8 cellular contexts compared by ENCODE assay signal in genomic region chr19:38853214-38853613, GRCh38. TPM values are rescaled to one million over a fixed set of nuclear protein-coding genes. Genes with fewer than 3 reads are reported as not detected.
DNase-seq lines count a peak whose midpoint lies in the region; ATAC-seq and TF ChIP-seq lines count a peak whose summit lies in the region.
"Had no signal": no experiment of that assay in that cellular context is flagged by ENCODE, and none has a peak within 500 bp of the region (broad histone marks: within the 10 kb centered on the region; RNA-seq: fewer than 3 reads in every experiment).

No MANE protein-coding gene starts in this region.

- H3K9ac ChIP-seq in GM23248 (peak overlapping the region; percentile 96), fibroblast of lung (ENCODE audit: insufficient read depth, low read length) (no peak overlapping the region), skeletal muscle tissue (ENCODE audit: low read depth in 1 of 3, low read length in 3 of 3) (peak overlapping the region in 2 of 3 donors; percentile 83 to 91)

- peaks cover 9% of the 10 kb centered on the region for H3K79me2 ChIP-seq in GM23248 (ENCODE audit: insufficient read depth)
- peaks cover 9% of the 10 kb centered on the region for H3K79me2 ChIP-seq in fibroblast of lung (ENCODE audit: control insufficient read depth, insufficient read depth, low read length)

- H3K4me2 ChIP-seq in GM23248 (ENCODE audit: unreplicated experiment) (peak overlapping the region; percentile 75), fibroblast of lung (ENCODE audit: extremely low read depth, insufficient read depth, low read length) (peak overlapping the region; percentile 38)

- H4K20me1 ChIP-seq in GM23248 (ENCODE audit: insufficient read depth), result no peaks in the 10 kb centered on the region
- H4K20me1 ChIP-seq in fibroblast of lung (ENCODE audit: control insufficient read depth, extremely low read depth, insufficient read depth, low read length), result no peaks in the 10 kb centered on the region

- in situ Hi-C loops in GM23248 (cut with MboI), result no loop called here

- ATAC-seq in RWPE2 (ENCODE audit: low read depth) (no peak), left lobe of liver (no peak)

- H3F3A ChIP-seq in GM23248 (ENCODE audit: insufficient read depth), result peaks cover 19% of the 10 kb centered on the region

- H3K27me3 ChIP-seq in GM23248 (replicated peaks; ENCODE audit: insufficient read depth), result no peaks in the 10 kb centered on the region
- H3K27me3 ChIP-seq in RWPE2 (ENCODE audit: insufficient read depth, poor library complexity, severe bottlenecking), result no peaks in the 10 kb centered on the region
- no peaks in the 10 kb centered on the region for H3K27me3 ChIP-seq in fibroblast of lung (ENCODE audit: control insufficient read depth, insufficient read depth, low read length)
- no peaks in the 10 kb centered on the region for H3K27me3 ChIP-seq in skeletal muscle tissue (ENCODE audit: control insufficient read depth in 3 of 3, insufficient read depth in 3 of 3, low read length in 3 of 3)

- TF ChIP-seq CTCF in RWPE2 (IDR thresholded peaks at IDR 0.05; ENCODE audit: poor library complexity, severe bottlenecking), result no peak
- TF ChIP-seq CTCF in fibroblast of lung (conservative IDR thresholded peaks at IDR 0.05 in 1 of 2, IDR thresholded peaks at IDR 0.05 in 1 of 2; ENCODE audit: low read depth in 1 of 2, low read length in 2 of 2), result no peak

- H3K9me2 ChIP-seq in GM23248 (ENCODE audit: insufficient read depth), result no peaks in the 10 kb centered on the region

- peaks cover 6% of the 10 kb centered on the region; the same call in 1 of the 2 replicates for H3K4me1 ChIP-seq in GM23248 (ENCODE audit: insufficient read depth)
- H3K4me1 ChIP-seq in RWPE2 (ENCODE audit: insufficient read depth, poor library complexity, severe bottlenecking), result peaks cover 6% of the 10 kb centered on the region
- peaks cover 9% of the 10 kb centered on the region for H3K4me1 ChIP-seq in fibroblast of lung (ENCODE audit: control insufficient read depth, extremely low read depth, insufficient read depth, low read length)
- H3K4me1 ChIP-seq in skeletal muscle tissue (ENCODE audit: control insufficient read depth in 3 of 3, insufficient read depth in 3 of 3, low read length in 3 of 3), result peaks cover 27 to 28% (median 27%) of the 10 kb centered on the region in 3 donors

- H3K4me3 ChIP-seq in GM23248 (peak overlapping the region; percentile 82), RWPE2 (ENCODE audit: severe bottlenecking) (peak overlapping the region; percentile 86), fibroblast of lung (replicated peaks in 1 of 4; ENCODE audit: control extremely low read depth in 1 of 4, insufficient read depth in 1 of 4, low read depth in 3 of 4, low read length in 4 of 4) (peak overlapping the region in 3 of 4 experiments; percentile 66 to 87 (median 82)), skeletal muscle tissue (ENCODE audit: low read length in 3 of 3) (peak overlapping the region; percentile 90 to 94 (median 92))

- H3K27ac ChIP-seq in GM23248 (peak overlapping the region; percentile 95), RWPE2 (ENCODE audit: poor library complexity, severe bottlenecking) (peak overlapping the region; percentile 93), fibroblast of lung (ENCODE audit: insufficient read depth, low read length) (peak overlapping the region; percentile 91), skeletal muscle tissue (ENCODE audit: low read depth, low read length) (peak overlapping the region; percentile 99)

- DNase-seq in GM23248 (no peak), RWPE2 (ENCODE audit: low spot score) (no peak), fibroblast of lung (ENCODE audit: low read depth in 2 of 2) (no peak), GM19238 (ENCODE audit: insufficient read length, low spot score) (no peak), NCI-H2081 (lab: John Stamatoyannopoulos, UW) (no peak), left lobe of liver (ENCODE audit: low spot score) (no peak)
- DNase-seq: effector CD8-positive, alpha-beta T cell had no signal

- peak overlapping the region; percentile 86 for H2AFZ ChIP-seq in GM23248
- peak overlapping the region; percentile 74 for H2AFZ ChIP-seq in fibroblast of lung (ENCODE audit: low read length)

- H3K9me3 ChIP-seq in GM23248 (ENCODE audit: low read depth) (no peaks in the 10 kb centered on the region), RWPE2 (ENCODE audit: severe bottlenecking) (no peaks in the 10 kb centered on the region), fibroblast of lung (ENCODE audit: control insufficient read depth, insufficient read depth, low read depth, low read length) (no peaks in the 10 kb centered on the region), skeletal muscle tissue (ENCODE audit: control insufficient read depth in 3 of 3, low read length in 3 of 3) (no peaks in the 10 kb centered on the region)

- 84 to 88% methylated on average over 17 of the region's 17 CpGs for WGBS in GM23248 (ENCODE audit: low coverage in 1 of 2, low lambda C conversion rate in 2 of 2, missing lambda C conversion rate in 2 of 2), 2 experiments

- H3K36me3 ChIP-seq in GM23248 (ENCODE audit: low read depth) (no peaks in the 10 kb centered on the region; the same call in 1 of the 2 replicates), RWPE2 (ENCODE audit: low read depth) (peaks cover 9% of the 10 kb centered on the region), fibroblast of lung (ENCODE audit: control insufficient read depth, insufficient read depth, low read length) (no peaks in the 10 kb centered on the region), skeletal muscle tissue (ENCODE audit: control insufficient read depth in 3 of 3, insufficient read depth in 3 of 3, low read length in 3 of 3) (peaks cover 0 to 8% (median 0%) of the 10 kb centered on the region in 3 donors)

RNA-seq across cellular contexts. Expression of gene HNRNPL, which starts 3.4 kb away (rescaled TPM):
- total RNA-seq in GM23248 (2014; rRNA removed; shearing (Covaris generic)), result 208 and 245 TPM in 2 replicates
- 123 and 126 TPM in 2 replicates for polyA plus RNA-seq in GM23248 (2016; fragmentation: Nextera tagmentation; extraction: Ambion mirVana)
- 144 and 184 TPM in 2 replicates for total RNA-seq in fibroblast of lung
- 189 and 275 TPM in 2 replicates for polyA plus RNA-seq in fibroblast of lung
- polyA plus RNA-seq in fibroblast of lung (2012), result 309 and 382 TPM in 2 replicates
- polyA minus RNA-seq in fibroblast of lung (ENCODE audit: low replicate concordance), result 386 and 558 TPM in 2 replicates
- 195 TPM for total RNA-seq in skeletal muscle tissue
- 93.1 TPM for total RNA-seq in left lobe of liver

RNA-seq across cellular contexts. Expression of gene ECH1, which starts 21.6 kb away (rescaled TPM):
- total RNA-seq in GM23248 (2014; rRNA removed; shearing (Covaris generic)), result 29.7 and 31.6 TPM in 2 replicates
- 106 and 107 TPM in 2 replicates for polyA plus RNA-seq in GM23248 (2016; fragmentation: Nextera tagmentation; extraction: Ambion mirVana)
- 41.1 and 46.4 TPM in 2 replicates for total RNA-seq in fibroblast of lung
- 37.8 and 40.0 TPM in 2 replicates for polyA plus RNA-seq in fibroblast of lung
- polyA plus RNA-seq in fibroblast of lung (2012), result 50.7 and 65.7 TPM in 2 replicates
- 36.2 and 177 TPM in 2 replicates for polyA minus RNA-seq in fibroblast of lung (ENCODE audit: low replicate concordance)
- total RNA-seq in skeletal muscle tissue, result 36.5 TPM
- total RNA-seq in left lobe of liver, result 439 TPM

RNA-seq across cellular contexts. Expression of gene RINL, which starts 24.9 kb away (rescaled TPM):
- total RNA-seq in GM23248 (2014; rRNA removed; shearing (Covaris generic)), result 1.0 and 5.8 TPM in 2 replicates
- 2.0 and 2.6 TPM in 2 replicates for polyA plus RNA-seq in GM23248 (2016; fragmentation: Nextera tagmentation; extraction: Ambion mirVana)
- total RNA-seq in fibroblast of lung, result 2.6 and 3.5 TPM in 2 replicates
- polyA plus RNA-seq in fibroblast of lung, result 0.59 and 0.86 TPM in 2 replicates
- polyA plus RNA-seq in fibroblast of lung (2012), result 1.1 and 1.7 TPM in 2 replicates
- 1.6 TPM in 1 of 2 replicates, not detected in the other for polyA minus RNA-seq in fibroblast of lung (ENCODE audit: low replicate concordance)
- 3.7 TPM for total RNA-seq in skeletal muscle tissue
- 5.6 TPM for total RNA-seq in left lobe of liver

RNA-seq across cellular contexts. Expression of gene LGALS4, which starts 40.5 kb away (rescaled TPM):
- total RNA-seq in GM23248 (2014; rRNA removed; shearing (Covaris generic)), result not detected in 2 replicates
- 0.19 TPM in 1 of 2 replicates, not detected in the other for polyA plus RNA-seq in GM23248 (2016; fragmentation: Nextera tagmentation; extraction: Ambion mirVana)
- not detected in 2 replicates for total RNA-seq in fibroblast of lung
- polyA plus RNA-seq in fibroblast of lung, result not detected in 2 replicates
- not detected in 2 replicates for polyA plus RNA-seq in fibroblast of lung (2012)
- not detected in 2 replicates for polyA minus RNA-seq in fibroblast of lung (ENCODE audit: low replicate concordance)
- not detected for total RNA-seq in skeletal muscle tissue
- total RNA-seq in left lobe of liver, result 102 TPM

RNA-seq across cellular contexts. Expression of gene SIRT2, which starts 46.2 kb away (rescaled TPM):
- 57.9 and 64.4 TPM in 2 replicates for total RNA-seq in GM23248 (2014; rRNA removed; shearing (Covaris generic))
- polyA plus RNA-seq in GM23248 (2016; fragmentation: Nextera tagmentation; extraction: Ambion mirVana), result 41.3 and 44.7 TPM in 2 replicates
- 50.8 and 51.7 TPM in 2 replicates for total RNA-seq in fibroblast of lung
- polyA plus RNA-seq in fibroblast of lung, result 38.7 and 45.4 TPM in 2 replicates
- 43.4 and 47.9 TPM in 2 replicates for polyA plus RNA-seq in fibroblast of lung (2012)
- polyA minus RNA-seq in fibroblast of lung (ENCODE audit: low replicate concordance), result 86.2 and 118 TPM in 2 replicates
- 125 TPM for total RNA-seq in skeletal muscle tissue
- total RNA-seq in left lobe of liver, result 31.2 TPM
